1 cellular context compared by ENCODE assay signal in the genomic region with DNA sequence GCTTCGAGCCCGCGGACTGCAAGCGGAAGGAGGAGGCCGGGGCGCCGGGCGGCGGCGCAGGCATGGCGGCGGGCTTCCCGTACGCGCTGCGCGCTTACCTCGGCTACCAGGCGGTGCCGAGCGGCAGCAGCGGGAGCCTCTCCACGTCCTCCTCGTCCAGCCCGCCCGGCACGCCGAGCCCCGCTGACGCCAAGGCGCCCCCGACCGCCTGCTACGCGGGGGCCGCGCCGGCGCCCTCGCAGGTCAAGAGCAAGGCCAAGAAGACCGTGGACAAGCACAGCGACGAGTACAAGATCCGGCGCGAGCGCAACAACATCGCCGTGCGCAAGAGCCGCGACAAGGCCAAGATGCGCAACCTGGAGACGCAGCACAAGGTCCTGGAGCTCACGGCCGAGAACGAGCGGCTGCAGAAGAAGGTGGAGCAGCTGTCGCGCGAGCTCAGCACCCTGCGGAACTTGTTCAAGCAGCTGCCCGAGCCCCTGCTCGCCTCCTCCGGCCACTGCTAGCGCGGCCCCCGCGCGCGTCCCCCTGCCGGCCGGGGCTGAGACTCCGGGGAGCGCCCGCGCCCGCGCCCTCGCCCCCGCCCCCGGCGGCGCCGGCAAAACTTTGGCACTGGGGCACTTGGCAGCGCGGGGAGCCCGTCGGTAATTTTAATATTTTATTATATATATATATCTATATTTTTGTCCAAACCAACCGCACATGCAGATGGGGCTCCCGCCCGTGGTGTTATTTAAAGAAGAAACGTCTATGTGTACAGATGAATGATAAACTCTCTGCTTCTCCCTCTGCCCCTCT.
A peak's percentile ranks its signal among the peaks of the same experiment; 100 is the strongest.
TF ChIP-seq lines count a peak whose summit lies in the region.

No MANE protein-coding gene starts in this region.

TF ChIP-seq in K562, 482 proteins besides CTCF, POLR2A, EP300 and RAD21 (continued from another document and continues in another):
- TF ChIP-seq, protein P1, sequence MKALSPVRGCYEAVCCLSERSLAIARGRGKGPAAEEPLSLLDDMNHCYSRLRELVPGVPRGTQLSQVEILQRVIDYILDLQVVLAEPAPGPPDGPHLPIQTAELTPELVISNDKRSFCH (CRISPR knock-in tag; IDR thresholded peaks at IDR 0.05): no peak
- TF ChIP-seq, protein P1 (tag; IDR thresholded peaks at IDR 0.05): peak; percentile 51; the same call in 1 of the 2 replicates
- TF ChIP-seq, protein P2, sequence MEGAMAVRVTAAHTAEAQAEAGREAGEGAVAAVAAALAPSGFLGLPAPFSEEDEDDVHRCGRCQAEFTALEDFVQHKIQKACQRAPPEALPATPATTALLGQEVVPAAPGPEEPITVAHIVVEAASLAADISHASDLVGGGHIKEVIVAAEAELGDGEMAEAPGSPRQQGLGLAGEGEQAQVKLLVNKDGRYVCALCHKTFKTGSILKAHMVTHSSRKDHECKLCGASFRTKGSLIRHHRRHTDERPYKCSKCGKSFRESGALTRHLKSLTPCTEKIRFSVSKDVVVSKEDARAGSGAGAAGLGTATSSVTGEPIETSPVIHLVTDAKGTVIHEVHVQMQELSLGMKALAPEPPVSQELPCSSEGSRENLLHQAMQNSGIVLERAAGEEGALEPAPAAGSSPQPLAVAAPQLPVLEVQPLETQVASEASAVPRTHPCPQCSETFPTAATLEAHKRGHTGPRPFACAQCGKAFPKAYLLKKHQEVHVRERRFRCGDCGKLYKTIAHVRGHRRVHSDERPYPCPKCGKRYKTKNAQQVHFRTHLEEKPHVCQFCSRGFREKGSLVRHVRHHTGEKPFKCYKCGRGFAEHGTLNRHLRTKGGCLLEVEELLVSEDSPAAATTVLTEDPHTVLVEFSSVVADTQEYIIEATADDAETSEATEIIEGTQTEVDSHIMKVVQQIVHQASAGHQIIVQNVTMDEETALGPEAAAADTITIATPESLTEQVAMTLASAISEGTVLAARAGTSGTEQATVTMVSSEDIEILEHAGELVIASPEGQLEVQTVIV (CRISPR knock-in tag; IDR thresholded peaks at IDR 0.05; ENCODE audit: borderline replicate concordance): no peak
- TF ChIP-seq ZNF586 (CRISPR knock-in tag; conservative IDR thresholded peaks at IDR 0.05) (no peak), ZNF395 (CRISPR knock-in tag; IDR thresholded peaks at IDR 0.05) (no peak; the same call in 1 of the 2 replicates), CEBPB (tag; IDR thresholded peaks at IDR 0.05) (no peak), BCLAF1 (IDR thresholded peaks at IDR 0.05; ENCODE audit: borderline replicate concordance in 1 of 2, control insufficient read depth in 1 of 2, low read depth in 2 of 2, low read length in 1 of 2) (peak in 1 of 2 experiments; percentile 27; a peak in 1 of 4 replicates), HEY1 (CRISPR knock-in tag; IDR thresholded peaks at IDR 0.05; ENCODE audit: borderline replicate concordance) (no peak), TSHZ1 (CRISPR knock-in tag; IDR thresholded peaks at IDR 0.05) (no peak), KLF16 (IDR thresholded peaks at IDR 0.05) (no peak), SNIP1 (IDR thresholded peaks at IDR 0.05; ENCODE audit: low read depth) (no peak), SNAPC5 (CRISPR knock-in tag; IDR thresholded peaks at IDR 0.05) (no peak), THRAP3 (IDR thresholded peaks at IDR 0.05; ENCODE audit: borderline replicate concordance) (no peak), RAD51 (IDR thresholded peaks at IDR 0.05; ENCODE audit: borderline replicate concordance, low read depth) (no peak), STAT5A (IDR thresholded peaks at IDR 0.05; ENCODE audit: borderline replicate concordance, low read length) (no peak), HNRNPL (IDR thresholded peaks at IDR 0.05; ENCODE audit: low read depth, low read length) (0 out of 2 replicates have a peak, but pooled peaks have one; percentile 35), HDAC3 (IDR thresholded peaks at IDR 0.05; ENCODE audit: borderline replicate concordance, partially characterized antibody) (no peak), SMAD2 (IDR thresholded peaks at IDR 0.05; ENCODE audit: low read depth, low read length) (no peak), NCOA2 (IDR thresholded peaks at IDR 0.05; ENCODE audit: partially characterized antibody in 2 of 2) (no peak), DACH1 (IDR thresholded peaks at IDR 0.05; ENCODE audit: partially characterized antibody) (no peak), GTF2E2 (tag; IDR thresholded peaks at IDR 0.05) (peak; percentile 19), CEBPG (CRISPR knock-in tag; IDR thresholded peaks at IDR 0.05) (no peak), CEBPG (tag; conservative IDR thresholded peaks at IDR 0.05 in 1 of 2, IDR thresholded peaks at IDR 0.05 in 1 of 2) (no peak), GTF2A2 (tag; IDR thresholded peaks at IDR 0.05) (no peak), MTA2 (IDR thresholded peaks at IDR 0.05; ENCODE audit: low read depth) (no peak), SMARCC2 (IDR thresholded peaks at IDR 0.05; ENCODE audit: low read depth) (no peak), LARP7 (IDR thresholded peaks at IDR 0.05) (no peak), PHF20 (IDR thresholded peaks at IDR 0.05; ENCODE audit: partially characterized antibody) (no peak), MNT (conservative IDR thresholded peaks at IDR 0.05) (no peak), CCAR2 (IDR thresholded peaks at IDR 0.05; ENCODE audit: low read depth, low read length) (no peak), ATF2 (CRISPR knock-in tag; IDR thresholded peaks at IDR 0.05) (peak; percentile 58; the same call in 1 of the 2 replicates), ZSCAN29 (IDR thresholded peaks at IDR 0.05) (0 out of 2 replicates have a peak, but pooled peaks have one; percentile 36), ESRRB (CRISPR knock-in tag; IDR thresholded peaks at IDR 0.05; ENCODE audit: borderline replicate concordance) (no peak), PTTG1 (tag; IDR thresholded peaks at IDR 0.05; ENCODE audit: low read depth) (no peak), ZNF384 (IDR thresholded peaks at IDR 0.05; ENCODE audit: low read depth, low read length) (no peak), ZFPM2 (CRISPR knock-in tag; IDR thresholded peaks at IDR 0.05) (no peak)
- TF ChIP-seq, protein P3, sequence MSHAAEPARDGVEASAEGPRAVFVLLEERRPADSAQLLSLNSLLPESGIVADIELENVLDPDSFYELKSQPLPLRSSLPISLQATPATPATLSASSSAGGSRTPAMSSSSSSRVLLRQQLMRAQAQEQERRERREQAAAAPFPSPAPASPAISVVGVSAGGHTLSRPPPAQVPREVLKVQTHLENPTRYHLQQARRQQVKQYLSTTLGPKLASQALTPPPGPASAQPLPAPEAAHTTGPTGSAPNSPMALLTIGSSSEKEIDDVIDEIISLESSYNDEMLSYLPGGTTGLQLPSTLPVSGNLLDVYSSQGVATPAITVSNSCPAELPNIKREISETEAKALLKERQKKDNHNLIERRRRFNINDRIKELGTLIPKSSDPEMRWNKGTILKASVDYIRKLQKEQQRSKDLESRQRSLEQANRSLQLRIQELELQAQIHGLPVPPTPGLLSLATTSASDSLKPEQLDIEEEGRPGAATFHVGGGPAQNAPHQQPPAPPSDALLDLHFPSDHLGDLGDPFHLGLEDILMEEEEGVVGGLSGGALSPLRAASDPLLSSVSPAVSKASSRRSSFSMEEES (CRISPR knock-in tag; IDR thresholded peaks at IDR 0.05): no peak
- TF ChIP-seq, protein P4, sequence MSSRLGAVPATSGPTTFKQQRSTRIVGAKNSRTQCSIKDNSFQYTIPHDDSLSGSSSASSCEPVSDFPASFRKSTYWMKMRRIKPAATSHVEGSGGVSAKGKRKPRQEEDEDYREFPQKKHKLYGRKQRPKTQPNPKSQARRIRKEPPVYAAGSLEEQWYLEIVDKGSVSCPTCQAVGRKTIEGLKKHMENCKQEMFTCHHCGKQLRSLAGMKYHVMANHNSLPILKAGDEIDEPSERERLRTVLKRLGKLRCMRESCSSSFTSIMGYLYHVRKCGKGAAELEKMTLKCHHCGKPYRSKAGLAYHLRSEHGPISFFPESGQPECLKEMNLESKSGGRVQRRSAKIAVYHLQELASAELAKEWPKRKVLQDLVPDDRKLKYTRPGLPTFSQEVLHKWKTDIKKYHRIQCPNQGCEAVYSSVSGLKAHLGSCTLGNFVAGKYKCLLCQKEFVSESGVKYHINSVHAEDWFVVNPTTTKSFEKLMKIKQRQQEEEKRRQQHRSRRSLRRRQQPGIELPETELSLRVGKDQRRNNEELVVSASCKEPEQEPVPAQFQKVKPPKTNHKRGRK (tag; IDR thresholded peaks at IDR 0.05): no peak
- TF ChIP-seq, protein P5, sequence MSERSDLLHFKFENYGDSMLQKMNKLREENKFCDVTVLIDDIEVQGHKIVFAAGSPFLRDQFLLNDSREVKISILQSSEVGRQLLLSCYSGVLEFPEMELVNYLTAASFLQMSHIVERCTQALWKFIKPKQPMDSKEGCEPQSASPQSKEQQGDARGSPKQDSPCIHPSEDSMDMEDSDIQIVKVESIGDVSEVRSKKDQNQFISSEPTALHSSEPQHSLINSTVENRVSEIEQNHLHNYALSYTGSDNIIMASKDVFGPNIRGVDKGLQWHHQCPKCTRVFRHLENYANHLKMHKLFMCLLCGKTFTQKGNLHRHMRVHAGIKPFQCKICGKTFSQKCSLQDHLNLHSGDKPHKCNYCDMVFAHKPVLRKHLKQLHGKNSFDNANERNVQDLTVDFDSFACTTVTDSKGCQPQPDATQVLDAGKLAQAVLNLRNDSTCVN (CRISPR knock-in tag; IDR thresholded peaks at IDR 0.05): no peak
